In genomic region chr10:48947690-48948418, GRCh38 we compare ENCODE assay signal across 21 cellular contexts. TPM values are rescaled to one million over a fixed set of nuclear protein-coding genes. Genes with fewer than 3 reads are reported as not detected.
DNase-seq lines count a peak whose midpoint lies in the region; ATAC-seq, FAIRE-seq and TF ChIP-seq lines count a peak whose summit lies in the region.
"Had no signal": no experiment of that assay in that cellular context is flagged by ENCODE, and none has a peak within 500 bp of the region (broad histone marks: within the 10 kb centered on the region; RNA-seq: fewer than 3 reads in every experiment).

No MANE protein-coding gene starts in this region.

- H3K36me3 ChIP-seq in endothelial cell of umbilical vein (ENCODE audit: control insufficient read depth in 2 of 2, extremely low read depth in 1 of 2, insufficient read depth in 2 of 2, low read length in 2 of 2) (no peaks in the 10 kb centered on the region), thoracic aorta (no peaks in the 10 kb centered on the region)
- H3K36me3 ChIP-seq: BE2C had no signal

- H3K4me1 Mint-ChIP-seq in activated B cell treated with CpG ODN at 0.5 μM for 24 hours (no peaks in the 10 kb centered on the region), nephron (peaks cover 57% of the 10 kb centered on the region)
- no peaks in the 10 kb centered on the region for H3K4me1 Mint-ChIP-seq in naive thymus-derived CD8-positive, alpha-beta T cell
- H3K4me1 Mint-ChIP-seq: CD4-positive, alpha-beta memory T cell had no signal

- peak; percentile 61 for FAIRE-seq in endothelial cell of umbilical vein (lab: Jason Lieb, UNC)
- FAIRE-seq: A549, G401.6, GM12891, HepG2, HTR-8/SVneo had no signal

- no peaks in the 10 kb centered on the region for H3K27me3 Mint-ChIP-seq in activated B cell treated with CpG ODN at 0.5 μM for 24 hours
- peaks cover 60% of the 10 kb centered on the region for H3K27me3 Mint-ChIP-seq in nephron (ENCODE audit: low read depth)
- H3K27me3 Mint-ChIP-seq in naive thymus-derived CD8-positive, alpha-beta T cell, result peaks cover 0 to 7% (median 0%) of the 10 kb centered on the region in 5 donors

- BruUV-seq in endothelial cell of umbilical vein (replicated peaks; lab: Mats Ljungman, UMichigan), result no TSS peak

- H3K9me3 ChIP-seq in endothelial cell of umbilical vein (replicated peaks; ENCODE audit: control insufficient read depth, insufficient read depth, low read length) (no peaks in the 10 kb centered on the region), thoracic aorta (no peaks in the 10 kb centered on the region)
- H3K9me3 ChIP-seq: A549, BE2C had no signal

- H3K79me2 ChIP-seq in endothelial cell of umbilical vein (ENCODE audit: control insufficient read depth, insufficient read depth, low read length), result no peaks in the 10 kb centered on the region

- H3K36me3 Mint-ChIP-seq in activated B cell treated with CpG ODN at 0.5 μM for 24 hours (ENCODE audit: low read depth), result peaks cover 100% of the 10 kb centered on the region
- H3K36me3 Mint-ChIP-seq in nephron (ENCODE audit: low read depth), result no peaks in the 10 kb centered on the region
- H3K36me3 Mint-ChIP-seq in naive thymus-derived CD8-positive, alpha-beta T cell, result no peaks in the 10 kb centered on the region
- H3K36me3 Mint-ChIP-seq: CD4-positive, alpha-beta memory T cell had no signal

- no peak for ATAC-seq in activated B cell treated with CpG ODN at 0.5 μM for 24 hours (ENCODE audit: low read depth)
- ATAC-seq in thoracic aorta (ENCODE audit: insufficient number of reproducible peaks, low FRiP score, low read depth), result no peak
- no peak for ATAC-seq in naive thymus-derived CD8-positive, alpha-beta T cell
- no peak for ATAC-seq in HG03469 (IDR thresholded peaks at IDR 0.05; ENCODE audit: unreplicated experiment)
- ATAC-seq: A549, GM23338, HepG2 had no signal

- no peaks in the 10 kb centered on the region for H3K9me3 Mint-ChIP-seq in activated B cell treated with CpG ODN at 0.5 μM for 24 hours
- no peaks in the 10 kb centered on the region for H3K9me3 Mint-ChIP-seq in nephron
- H3K9me3 Mint-ChIP-seq in naive thymus-derived CD8-positive, alpha-beta T cell, result no peaks in the 10 kb centered on the region
- H3K9me3 Mint-ChIP-seq: GM23338, H9 had no signal

- H3K27ac Mint-ChIP-seq in activated B cell treated with CpG ODN at 0.5 μM for 24 hours, result peak overlapping the region; percentile 41
- peak overlapping the region in 2 of 3 experiments; percentile 74 to 75 for H3K27ac Mint-ChIP-seq in nephron
- peak overlapping the region in 1 of 10 donors; percentile 34 for H3K27ac Mint-ChIP-seq in naive thymus-derived CD8-positive, alpha-beta T cell
- H3K27ac Mint-ChIP-seq: CD4-positive, alpha-beta memory T cell; GM23338; H9 had no signal

- TF ChIP-seq POLR2A in endothelial cell of umbilical vein (IDR thresholded peaks at IDR 0.05; ENCODE audit: low read depth, low read length), result no peak

- POLR2A ChIA-PET in activated B cell treated with CpG ODN at 0.5 μM for 24 hours (lab: Charles Lee) (no interaction called here), endothelial cell of umbilical vein (lab: Charles Lee) (no interaction called here)
- POLR2A ChIA-PET in naive thymus-derived CD8-positive, alpha-beta T cell (lab: Charles Lee), result no interaction called here

- H4K20me1 ChIP-seq in endothelial cell of umbilical vein (replicated peaks; ENCODE audit: control insufficient read depth, extremely low read depth, insufficient read depth, low read length), result no peaks in the 10 kb centered on the region

- H3K4me3 ChIP-seq in endothelial cell of umbilical vein (replicated peaks in 1 of 3; ENCODE audit: insufficient read depth in 1 of 3, low read depth in 1 of 3, low read length in 3 of 3), result no peak overlapping the region
- no peak overlapping the region for H3K4me3 ChIP-seq in thoracic aorta
- H3K4me3 ChIP-seq: A549, GM23338 had no signal

- peak overlapping the region; percentile 0 for H3K9ac ChIP-seq in endothelial cell of umbilical vein (replicated peaks; ENCODE audit: extremely low read depth, insufficient read depth, low read length)

- CTCF ChIA-PET in activated B cell treated with CpG ODN at 0.5 μM for 24 hours (lab: Charles Lee), result no interaction called here
- CTCF ChIA-PET in endothelial cell of umbilical vein (lab: Charles Lee), result no interaction called here

- intact Hi-C loops in activated B cell treated with CpG ODN at 0.5 μM for 24 hours (cut with micrococcal nuclease) (no loop called here), endothelial cell of umbilical vein (cut with micrococcal nuclease) (loop anchor here (1.0 to 10.0 kb wide), 5 partner anchors 33 to 583 kb away; partner anchors contain the start of gene ARHGAP22)

- peak overlapping the region; percentile 14 for H2AFZ ChIP-seq in endothelial cell of umbilical vein (ENCODE audit: low read depth, low read length)
- H2AFZ ChIP-seq: GM23338 had no signal

- peak overlapping the region; percentile 74 for H3K27ac ChIP-seq in endothelial cell of umbilical vein (ENCODE audit: insufficient read depth, low read depth, low read length)
- H3K27ac ChIP-seq in thoracic aorta, result peak overlapping the region; percentile 43 to 47
- H3K27ac ChIP-seq: A549, C4-2B had no signal

- H3K9me1 ChIP-seq in endothelial cell of umbilical vein (replicated peaks; ENCODE audit: control insufficient read depth, extremely low read depth, insufficient read depth, low read length), result no peaks in the 10 kb centered on the region

- no peak for DNase-seq in activated B cell treated with CpG ODN at 0.5 μM for 24 hours
- no peak for DNase-seq in endothelial cell of umbilical vein (ENCODE audit: low read depth, low spot score)
- DNase-seq in thoracic aorta (ENCODE audit: low spot score), result no peak
- DNase-seq in naive thymus-derived CD8-positive, alpha-beta T cell, result no peak
- DNase-seq in pons (ENCODE audit: low spot score), result no peak
- DNase-seq: BE2C; CD4-positive, alpha-beta memory T cell; DMS153; DMS79 treated with DMSO at 0.1 percent for 48 hours; EL; H9 had no signal

- dilution Hi-C loops in endothelial cell of umbilical vein (cut with MboI; ENCODE audit: extremely low pct_ligation_motif_present, low sequenced_read_pairs), result no loop called here

- TF ChIP-seq CTCF in activated B cell treated with CpG ODN at 0.5 μM for 24 hours (IDR thresholded peaks at IDR 0.05) (no peak), endothelial cell of umbilical vein (IDR thresholded peaks at IDR 0.05; ENCODE audit: extremely low read depth in 1 of 2, insufficient read depth in 1 of 2, low read depth in 1 of 2, low read length in 2 of 2) (no peak), nephron (IDR thresholded peaks at IDR 0.05; ENCODE audit: unreplicated experiment in 3 of 3) (no peak), thoracic aorta (IDR thresholded peaks at IDR 0.05) (no peak)

- no peak overlapping the region for H3K4me3 Mint-ChIP-seq in activated B cell treated with CpG ODN at 0.5 μM for 24 hours
- no peak overlapping the region for H3K4me3 Mint-ChIP-seq in nephron
- H3K4me3 Mint-ChIP-seq in naive thymus-derived CD8-positive, alpha-beta T cell, result no peak overlapping the region
- H3K4me3 Mint-ChIP-seq: CD4-positive, alpha-beta memory T cell; GM23338; H9 had no signal

- H3K4me2 ChIP-seq in endothelial cell of umbilical vein (ENCODE audit: insufficient read depth, low read length), result peak overlapping the region; percentile 54
- H3K4me2 ChIP-seq: A549, GM23338 had no signal

- H3K27me3 ChIP-seq in endothelial cell of umbilical vein (ENCODE audit: control insufficient read depth in 2 of 2, insufficient read depth in 2 of 2, low read length in 2 of 2) (no peaks in the 10 kb centered on the region), thoracic aorta (replicated peaks; ENCODE audit: insufficient read depth) (no peaks in the 10 kb centered on the region)
- H3K27me3 ChIP-seq: BE2C had no signal

- peaks cover 32% of the 10 kb centered on the region for H3K4me1 ChIP-seq in endothelial cell of umbilical vein (ENCODE audit: control insufficient read depth, extremely low read depth, insufficient read depth, low read length)
- H3K4me1 ChIP-seq in thoracic aorta (ENCODE audit: control insufficient read depth in 1 of 2, low read depth in 2 of 2), result peaks cover 17 to 31% of the 10 kb centered on the region in 2 donors
- H3K4me1 ChIP-seq: A549, BE2C had no signal

TF ChIP-seq in endothelial cell of umbilical vein, 7 proteins besides CTCF, POLR2A, EP300 and RAD21:
- TF ChIP-seq JUN (IDR thresholded peaks at IDR 0.05; ENCODE audit: borderline replicate concordance, insufficient read depth, insufficient read length, low read depth), result no peak
- TF ChIP-seq MYC (IDR thresholded peaks at IDR 0.05; ENCODE audit: low read depth, low read length), result no peak
- no peak for TF ChIP-seq POLR2AphosphoS5 (IDR thresholded peaks at IDR 0.05; ENCODE audit: insufficient read depth, low read depth, low read length)
- no peak for TF ChIP-seq EZH2 (IDR thresholded peaks at IDR 0.05; ENCODE audit: borderline replicate concordance, low read depth, low read length, severe bottlenecking)
- no peak for TF ChIP-seq FOS (IDR thresholded peaks at IDR 0.05; ENCODE audit: borderline replicate concordance, insufficient read depth, low read length)
- no peak for TF ChIP-seq GATA2 (IDR thresholded peaks at IDR 0.05; ENCODE audit: insufficient read depth, insufficient read length, low read depth, low read length)
- TF ChIP-seq MAX (IDR thresholded peaks at IDR 0.05; ENCODE audit: insufficient read depth, insufficient read length), result no peak

RNA-seq across cellular contexts. Expression of gene LRRC18, which starts 8.2 kb away (rescaled TPM):
- total RNA-seq in activated B cell treated with CpG ODN at 0.5 μM for 24 hours (not detected in 2 replicates), endothelial cell of umbilical vein (not detected in 2 replicates), thoracic aorta (not detected)
- not detected in 2 replicates for polyA plus RNA-seq in endothelial cell of umbilical vein
- polyA plus RNA-seq in endothelial cell of umbilical vein (2011; cell fraction: cytosol; rRNA removed), result not detected in 2 replicates
- polyA plus RNA-seq in endothelial cell of umbilical vein (2011; cell fraction: nucleus; rRNA removed), result not detected in 2 replicates
- not detected in 2 replicates for polyA plus RNA-seq in endothelial cell of umbilical vein (2012)
- polyA minus RNA-seq in endothelial cell of umbilical vein, result not detected in 2 replicates
- polyA minus RNA-seq in endothelial cell of umbilical vein (2011; cell fraction: cytosol; rRNA and poly(A)+ RNA removed), result not detected
- polyA minus RNA-seq in endothelial cell of umbilical vein (2011; cell fraction: nucleus; rRNA and poly(A)+ RNA removed), result not detected in 2 replicates
- not detected for total RNA-seq in naive thymus-derived CD8-positive, alpha-beta T cell
- polyA plus RNA-seq in naive thymus-derived CD8-positive, alpha-beta T cell, result not detected
- total RNA-seq: CD4-positive, alpha-beta memory T cell; GM23338; H9; HepG2 had no signal
- polyA plus RNA-seq: A549; AG04450; CD4-positive, alpha-beta memory T cell; GM23338; HepG2 had no signal
